In the genomic region with DNA sequence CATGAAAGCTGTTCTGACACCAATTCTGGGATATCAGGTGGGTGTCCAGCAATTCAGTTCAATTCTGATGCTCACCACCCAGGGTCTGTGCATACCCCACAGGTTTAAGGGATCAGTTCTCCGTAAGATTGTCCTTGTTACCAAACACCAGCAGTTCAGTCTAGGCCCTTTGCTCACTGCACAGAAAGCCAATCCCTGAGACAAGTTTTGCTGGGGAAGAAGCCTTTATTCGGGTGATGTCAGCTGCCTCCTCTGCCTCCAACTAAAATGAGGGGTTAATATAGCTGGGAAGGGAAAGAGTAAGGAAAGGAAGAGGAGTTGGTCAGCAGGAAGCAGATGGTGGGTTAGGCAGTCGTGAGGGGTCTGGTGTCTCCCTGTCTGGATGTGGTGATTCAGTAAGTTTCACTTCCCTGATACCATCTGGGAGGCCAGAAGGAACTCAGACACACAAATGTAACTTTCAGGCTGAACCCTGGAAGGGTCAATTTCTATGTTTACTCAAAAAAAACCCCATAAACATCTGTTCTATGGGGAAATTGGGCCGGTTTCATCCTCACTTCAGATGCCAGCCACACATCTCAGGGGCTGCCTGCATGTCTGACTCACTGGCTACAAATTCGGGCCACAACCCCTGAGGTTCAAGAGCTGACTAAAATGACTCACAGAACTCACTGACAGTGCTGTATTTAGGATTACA, we compare ENCODE assay signal across 11 cellular contexts.
A peak's percentile ranks its signal among the peaks of the same experiment; 100 is the strongest.
DNase-seq lines count a peak whose midpoint lies in the region; ATAC-seq and TF ChIP-seq lines count a peak whose summit lies in the region.
"Had no signal": no experiment of that assay in that cellular context is flagged by ENCODE, and none has a peak within 500 bp of the region (broad histone marks: within the 10 kb centered on the region; RNA-seq: fewer than 3 reads in every experiment).

No MANE protein-coding gene starts in this region.

- no peak for TF ChIP-seq POLR2A in spleen (IDR thresholded peaks at IDR 0.05)

- H3K9me3 ChIP-seq in adipocyte (ENCODE audit: control insufficient read depth, low read length), result no peaks in the 10 kb centered on the region
- H3K9me3 ChIP-seq in mucosa of descending colon, result no peaks in the 10 kb centered on the region
- no peaks in the 10 kb centered on the region for H3K9me3 ChIP-seq in spleen
- H3K9me3 ChIP-seq: neutrophil had no signal

- intact Hi-C loops in mucosa of descending colon (cut with DNase I, micrococcal nuclease) (no loop called here), spleen (cut with DNase I; ENCODE audit: low total_unique reads) (no loop called here)

- ATAC-seq in HG02642 (IDR thresholded peaks at IDR 0.05; ENCODE audit: poor library complexity, unreplicated experiment), result peak; percentile 82
- peak; percentile 49 for ATAC-seq in mucosa of descending colon

- H3K36me3 ChIP-seq in adipocyte (ENCODE audit: control insufficient read depth, insufficient read depth, low read length, severe bottlenecking) (no peaks in the 10 kb centered on the region), mucosa of descending colon (ENCODE audit: low read depth) (no peaks in the 10 kb centered on the region), spleen (no peaks in the 10 kb centered on the region)
- H3K36me3 ChIP-seq: neutrophil had no signal

- in situ Hi-C loops in Caki2 (cut with HindIII; ENCODE audit: low pct_unique_long_range_greater_than_20kb, low sequenced_read_pairs), result no loop called here

- H3K27me3 ChIP-seq in adipocyte (replicated peaks; ENCODE audit: control insufficient read depth, insufficient read depth, low read length) (peaks cover 18% of the 10 kb centered on the region), spleen (replicated peaks in 1 of 7) (no peaks in the 10 kb centered on the region)

- 47 to 58% (median 53%) methylated on average over 5 of the region's 5 CpGs for WGBS in spleen, 5 donors

- H3K4me3 ChIP-seq in adipocyte (ENCODE audit: low read length) (no peak overlapping the region), mucosa of descending colon (no peak overlapping the region), spleen (no peak overlapping the region)

- H3K9ac ChIP-seq in adipocyte (ENCODE audit: low read length), result no peak overlapping the region

- H3K4me1 ChIP-seq in adipocyte (ENCODE audit: control insufficient read depth, insufficient read depth, low read length) (peaks cover 13% of the 10 kb centered on the region), mucosa of descending colon (ENCODE audit: low read depth) (no peaks in the 10 kb centered on the region), spleen (peaks cover 0 to 14% (median 7%) of the 10 kb centered on the region in 6 donors)

- TF ChIP-seq CTCF in mucosa of descending colon (IDR thresholded peaks at IDR 0.05) (no peak), spleen (IDR thresholded peaks at IDR 0.05 in 8 of 11, conservative IDR thresholded peaks at IDR 0.05 in 3 of 11) (no peak)

- peak; percentile 13 for DNase-seq in Caki2 (ENCODE audit: low read depth)
- peak; percentile 73 for DNase-seq in adipocyte (ENCODE audit: low read depth)
- DNase-seq in mucosa of descending colon, result no peak
- DNase-seq in stimulated activated CD4-positive, alpha-beta T cell treated with anti-CD3 and anti-CD28 coated beads, Interleukin-15, amount 100 ng/mL, for 24 hours, result no peak
- no peak for DNase-seq in NCI-H1092 treated with DMSO at 0.1 percent for 48 hours (lab: John Stamatoyannopoulos, UW)
- DNase-seq in SK-N-DZ (ENCODE audit: low spot score), result no peak
- no peak for DNase-seq in spleen
- DNase-seq: activated naive CD8-positive, alpha-beta T cell treated with anti-CD3 and anti-CD28 coated beads, Interleukin-2, amount 10 ng/mL, durations not matched to agents 7 days and 5 days; NCI-H2107 had no signal

- peak overlapping the region in 3 of 8 donors; percentile 3 to 55 (median 10) for H3K27ac ChIP-seq in spleen
- H3K27ac ChIP-seq: neutrophil had no signal

Comparison
In these comparisons a context has a peak if more than half of its experiments do, and no peak if none do; other contexts are left out.
1. DNase-seq: peak in Caki2 (single experiment) and adipocyte (single experiment); none in mucosa of descending colon (0 of 3), stimulated activated CD4-positive, alpha-beta T cell treated with anti-CD3 and anti-CD28 coated beads, Interleukin-15, amount 100 ng/mL, for 24 hours (single experiment), NCI-H1092 treated with DMSO at 0.1 percent for 48 hours (single experiment), SK-N-DZ (single experiment) and spleen (single experiment).